Comparison of ENCODE assay signal across 9 cellular contexts in genomic region chr11:12893787-12894672, GRCh38.
A peak's percentile ranks its signal among the peaks of the same experiment; 100 is the strongest.
DNase-seq lines count a peak whose midpoint lies in the region; ATAC-seq, FAIRE-seq and TF ChIP-seq lines count a peak whose summit lies in the region.
"Had no signal": no experiment of that assay in that cellular context is flagged by ENCODE, and none has a peak within 500 bp of the region (broad histone marks: within the 10 kb centered on the region; RNA-seq: fewer than 3 reads in every experiment).

No MANE protein-coding gene starts in this region.

- no peak overlapping the region for H3K4me3 ChIP-seq in GM12878

- no peak overlapping the region for H3K27ac ChIP-seq in GM12878 (ENCODE audit: control insufficient read depth, insufficient read depth)

- in situ Hi-C loops in GM12878 (cut with MboI): loop anchor here (10.0 kb wide), 1 partner anchor 479 kb away; no protein-coding TSS in a partner anchor

- no peaks in the 10 kb centered on the region for H4K20me1 ChIP-seq in GM12878 (ENCODE audit: control insufficient read depth, insufficient read depth)

- CTCF ChIA-PET in GM12878 (lab: Yijun Ruan, JAX): interaction anchor here (0.6 to 6.7 kb wide), 6 partner anchors 66 to 605 kb away, joined by 3 to 86 read pairs (median 3); no protein-coding TSS in a partner anchor

- no peak overlapping the region for H2AFZ ChIP-seq in GM12878 (ENCODE audit: control insufficient read depth, low read depth, low read length)

- no peaks in the 10 kb centered on the region for H3K9me3 ChIP-seq in GM12878 (replicated peaks; ENCODE audit: control insufficient read depth, insufficient read depth, low read length)

- no TSS peak for BruUV-seq in GM12878 (replicated peaks; lab: Mats Ljungman, UMichigan)

- no peak overlapping the region for H3K9ac ChIP-seq in GM12878 (ENCODE audit: control insufficient read depth, insufficient read depth, low read length)

- no peak for TF ChIP-seq EP300 in GM12878 (IDR thresholded peaks at IDR 0.05; ENCODE audit: borderline replicate concordance in 1 of 2, control insufficient read depth in 1 of 2, low read depth in 2 of 2, low read length in 2 of 2)

- H3K79me2 ChIP-seq in GM12878 (ENCODE audit: control insufficient read depth, insufficient read depth, low read length): no peaks in the 10 kb centered on the region

- no peaks in the 10 kb centered on the region for H3K4me1 ChIP-seq in GM12878 (ENCODE audit: control insufficient read depth, insufficient read depth, low read length)

- ATAC-seq in SK-N-SH treated with all-trans-retinoic acid at 6 μM for 48 hours (peak; percentile 74), GM12878 (peak; percentile 80), GM18498 (IDR thresholded peaks at IDR 0.05; ENCODE audit: unreplicated experiment) (no peak)
- ATAC-seq: left colon had no signal

- RAD21 ChIA-PET in GM12878 (lab: Charles Lee; ENCODE audit: unreplicated experiment): interaction anchor here (1.0 to 1.2 kb wide), 2 partner anchors 295 to 563 kb away, joined by 3 to 5 read pairs; no protein-coding TSS in a partner anchor

- POLR2A ChIA-PET in GM12878 (lab: Charles Lee): no interaction called here

- H3K4me2 ChIP-seq in GM12878 (ENCODE audit: control insufficient read depth, insufficient read depth): no peak overlapping the region

- DNase-seq in SIG-M5 treated with dmso at 0.1 percent for 504 hours (lab: John Stamatoyannopoulos, UW; ENCODE audit: unreplicated experiment) (peak; percentile 35), SIG-M5 (lab: John Stamatoyannopoulos, UW) (no peak), LHCN-M2 (ENCODE audit: low read depth) (peak; percentile 56), GM12878 (ENCODE audit: low read depth, low spot score) (no peak), iPS-NIHi7 (ENCODE audit: extremely low spot score) (peak; percentile 69)
- DNase-seq in stimulated activated CD4-positive, alpha-beta T cell treated with anti-CD3 and anti-CD28 coated beads, Interleukin-15, amount 100 ng/mL, for 24 hours: peak; percentile 68

- no peaks in the 10 kb centered on the region; a peak in 2 of 4 replicates for H3K27me3 ChIP-seq in GM12878 (replicated peaks in 1 of 2; ENCODE audit: control insufficient read depth in 2 of 2, insufficient read depth in 2 of 2, low read length in 1 of 2)

- peak; percentile 51 to 70 (median 70) for TF ChIP-seq CTCF in GM12878 (IDR thresholded peaks at IDR 0.05 in 2 of 3, conservative IDR thresholded peaks at IDR 0.05 in 1 of 3; ENCODE audit: control insufficient read depth in 2 of 3, extremely low read depth in 1 of 3, insufficient read depth in 1 of 3, low read depth in 3 of 3, low read length in 3 of 3)

- WGBS in GM12878 (ENCODE audit: insufficient coverage, insufficient replicate concordance, low lambda C conversion rate, missing lambda C conversion rate): 27% methylated on average over 12 of the region's 12 CpGs

- FAIRE-seq in GM12878 (lab: Jason Lieb, UNC): no peak

- TF ChIP-seq POLR2A in GM12878 (IDR thresholded peaks at IDR 0.05; ENCODE audit: low read depth, low read length): no peak

- H3K36me3 ChIP-seq in GM12878 (ENCODE audit: control insufficient read depth in 2 of 2, insufficient read depth in 2 of 2, low read length in 1 of 2): no peaks in the 10 kb centered on the region

- intact Hi-C loops in GM12878 (cut with micrococcal nuclease; ENCODE audit: unreplicated experiment): loop anchor here (1.0 to 5.0 kb wide), 5 partner anchors 295 to 847 kb away; no protein-coding TSS in a partner anchor

- peak; percentile 62 for TF ChIP-seq RAD21 in GM12878 (IDR thresholded peaks at IDR 0.05; ENCODE audit: insufficient read depth, low read depth, low read length)

- SMC1A ChIA-PET in GM12878 (lab: Charles Lee; ENCODE audit: uncharacterized antibody, unreplicated experiment): interaction anchor here (0.9 kb wide), 1 partner anchor 288 kb away, joined by 3 read pairs; no protein-coding TSS in a partner anchor

TF ChIP-seq in SK-N-SH treated with all-trans-retinoic acid at 6 μM for 48 hours, 23 proteins besides CTCF, POLR2A, EP300 and RAD21 (continues in another document):
- no peak for TF ChIP-seq POU6F1 (CRISPR knock-in tag; IDR thresholded peaks at IDR 0.05; ENCODE audit: borderline replicate concordance, low read depth)
- peak; percentile 97 for TF ChIP-seq ISL1 (CRISPR knock-in tag; IDR thresholded peaks at IDR 0.05)
- peak; percentile 48; the same call in 1 of the 2 replicates for TF ChIP-seq CREB5 (CRISPR knock-in tag; IDR thresholded peaks at IDR 0.05; ENCODE audit: low read depth)
- no peak for TF ChIP-seq ZNF565 (CRISPR knock-in tag; conservative IDR thresholded peaks at IDR 0.05; ENCODE audit: low read depth)

TF ChIP-seq in GM12878, 131 proteins besides CTCF, POLR2A, EP300 and RAD21:
- no peak for TF ChIP-seq RBBP5 (conservative IDR thresholded peaks at IDR 0.05)
- TF ChIP-seq SMC3 (IDR thresholded peaks at IDR 0.05; ENCODE audit: borderline replicate concordance, low read length): peak; percentile 17; the same call in 1 of the 2 replicates

Comparison
In these comparisons a context has a peak if more than half of its experiments do, and no peak if none do; other contexts are left out.
1. DNase-seq: peak in SIG-M5 treated with dmso at 0.1 percent for 504 hours (single experiment), LHCN-M2 (single experiment), iPS-NIHi7 (single experiment) and stimulated activated CD4-positive, alpha-beta T cell treated with anti-CD3 and anti-CD28 coated beads, Interleukin-15, amount 100 ng/mL, for 24 hours (single experiment); none in SIG-M5 (single experiment) and GM12878 (single experiment).